In genomic region chr20:7240490-7240889, GRCh38 we compare ENCODE assay signal across 13 cellular contexts.
DNase-seq lines count a peak whose midpoint lies in the region; ATAC-seq and TF ChIP-seq lines count a peak whose summit lies in the region.
"Had no signal": no experiment of that assay in that cellular context is flagged by ENCODE, and none has a peak within 500 bp of the region (broad histone marks: within the 10 kb centered on the region; RNA-seq: fewer than 3 reads in every experiment).

No MANE protein-coding gene starts in this region.

- no peak for TF ChIP-seq CTCF in right atrium auricular region (IDR thresholded peaks at IDR 0.05)

- peak; percentile 45 for ATAC-seq in Right ventricle myocardium superior (ENCODE audit: poor library complexity)
- ATAC-seq in esophagus mucosa, result peak; percentile 38
- no peak for ATAC-seq in HG03139 (IDR thresholded peaks at IDR 0.05; ENCODE audit: unreplicated experiment)
- ATAC-seq: CD8-positive, alpha-beta T cell; HepG2 had no signal

- no peaks in the 10 kb centered on the region for H3K9me3 ChIP-seq in right atrium auricular region
- H3K9me3 ChIP-seq: BLaER1 treated with 17β-estradiol and CSF1 and Interleukin-3, amounts not matched to agents 10 nM and 100 nM had no signal

- intact Hi-C loops in Right ventricle myocardium superior (cut with DNase I), result no loop called here

- H3K27ac ChIP-seq in right atrium auricular region, result no peak overlapping the region
- H3K27ac ChIP-seq: BLaER1 treated with 17β-estradiol and CSF1 and Interleukin-3, amounts not matched to agents 10 nM and 100 nM; GM23248 had no signal

- no peaks in the 10 kb centered on the region for H3K36me3 ChIP-seq in right atrium auricular region
- H3K36me3 ChIP-seq: BLaER1 treated with 17β-estradiol and CSF1 and Interleukin-3, amounts not matched to agents 10 nM and 100 nM had no signal

- DNase-seq in Right ventricle myocardium superior (no peak), right atrium auricular region (ENCODE audit: low spot score) (no peak), DMS53 treated with DMSO at 0.1 percent for 48 hours (lab: John Stamatoyannopoulos, UW; ENCODE audit: unreplicated experiment) (peak; percentile 20), NCI-H510A (lab: John Stamatoyannopoulos, UW) (peak; percentile 47), NCI-H1092 treated with DMSO at 0.1 percent for 48 hours (lab: John Stamatoyannopoulos, UW) (no peak)
- DNase-seq: Calu3; CD8-positive, alpha-beta T cell; GM23248; HCEC 1CT had no signal

- no peaks in the 10 kb centered on the region for H3K4me1 ChIP-seq in right atrium auricular region
- H3K4me1 ChIP-seq: BLaER1 treated with 17β-estradiol and CSF1 and Interleukin-3, amounts not matched to agents 10 nM and 100 nM had no signal

- H3K27me3 ChIP-seq in right atrium auricular region, result no peaks in the 10 kb centered on the region
- H3K27me3 ChIP-seq: BLaER1 treated with 17β-estradiol and CSF1 and Interleukin-3, amounts not matched to agents 10 nM and 100 nM had no signal

- no peak overlapping the region for H3K4me3 ChIP-seq in right atrium auricular region
- H3K4me3 ChIP-seq: BLaER1 treated with 17β-estradiol and CSF1 and Interleukin-3, amounts not matched to agents 10 nM and 100 nM; GM23248 had no signal

Comparison
In these comparisons a context has a peak if more than half of its experiments do, and no peak if none do; other contexts are left out.
1. DNase-seq: peak in DMS53 treated with DMSO at 0.1 percent for 48 hours (single experiment) and NCI-H510A (single experiment); none in Right ventricle myocardium superior (single experiment), right atrium auricular region (single experiment) and NCI-H1092 treated with DMSO at 0.1 percent for 48 hours (single experiment).